In genomic region chr15:89002281-89002761, GRCh38 we compare ENCODE assay signal across 9 cellular contexts.
DNase-seq lines count a peak whose midpoint lies in the region; ATAC-seq, FAIRE-seq and TF ChIP-seq lines count a peak whose summit lies in the region.
"Had no signal": no experiment of that assay in that cellular context is flagged by ENCODE, and none has a peak within 500 bp of the region (broad histone marks: within the 10 kb centered on the region; RNA-seq: fewer than 3 reads in every experiment).

No MANE protein-coding gene starts in this region.

- no peak for TF ChIP-seq POLR2A in H1 (IDR thresholded peaks at IDR 0.05; ENCODE audit: control extremely low read depth in 1 of 2, low read depth in 2 of 2, low read length in 2 of 2)
- TF ChIP-seq POLR2A in transverse colon (IDR thresholded peaks at IDR 0.05), result no peak

- no peak for TF ChIP-seq CTCF in H1 (IDR thresholded peaks at IDR 0.05; ENCODE audit: control extremely low read depth in 1 of 3, insufficient read depth in 1 of 3, low read depth in 1 of 3, low read length in 3 of 3)
- no peak for TF ChIP-seq CTCF in transverse colon (IDR thresholded peaks at IDR 0.05)

- CTCF ChIA-PET in H1 (lab: Charles Lee; ENCODE audit: partially characterized antibody), result interaction anchor here (1.3 to 5.5 kb wide), 12 partner anchors 9 to 108 kb away, joined by 3 to 94 read pairs (median 10); partner anchors contain the start of gene HAPLN3

- peak overlapping the region; percentile 51; the same call in 1 of the 2 replicates for H3K18ac ChIP-seq in H1 (ENCODE audit: extremely low read depth, low read length)

- H3K36me3 ChIP-seq in H1 (ENCODE audit: control insufficient read depth in 2 of 4, insufficient read depth in 4 of 4, low read length in 3 of 4) (no peaks in the 10 kb centered on the region), transverse colon (no peaks in the 10 kb centered on the region)

- H3K27ac ChIP-seq in H1 (ENCODE audit: low read depth, low read length) (no peak overlapping the region), transverse colon (peak overlapping the region; percentile 24 to 48 (median 32))
- H3K27ac ChIP-seq: C4-2B had no signal

- peak; percentile 88 for ATAC-seq in Right ventricle myocardium inferior
- ATAC-seq in HG03460 (IDR thresholded peaks at IDR 0.05; ENCODE audit: unreplicated experiment), result peak; percentile 94
- ATAC-seq in left lobe of liver, result no peak

- no peak overlapping the region for H2BK120ac ChIP-seq in H1 (replicated peaks; ENCODE audit: low read depth, low read length)

- peak overlapping the region; percentile 49 for H4K91ac ChIP-seq in H1 (replicated peaks; ENCODE audit: insufficient read length, low read length)

- H3K14ac ChIP-seq in H1 (ENCODE audit: insufficient read length), result no peak overlapping the region

- in situ Hi-C loops in transverse colon (cut with MboI; ENCODE audit: low pct_ligation_motif_present in 1 of 4, low pct_unique_long_range_greater_than_20kb in 1 of 4, low sequenced_read_pairs in 3 of 4), result no loop called here

- H4K5ac ChIP-seq in H1 (ENCODE audit: insufficient read length, low read depth, low read length), result no peak overlapping the region

- H2BK15ac ChIP-seq in H1 (ENCODE audit: low read length), result no peak overlapping the region

- no peaks in the 10 kb centered on the region; the same call in 1 of the 2 replicates for H3K23me2 ChIP-seq in H1 (ENCODE audit: low read depth, low read length)

- no peak overlapping the region; a peak in 1 of 4 replicates for H3K4me2 ChIP-seq in H1 (ENCODE audit: insufficient read depth in 1 of 2, low read depth in 2 of 2, low read length in 2 of 2)

- H2BK20ac ChIP-seq in H1 (ENCODE audit: low read length), result no peak overlapping the region

- no peak for TF ChIP-seq EP300 in H1 (IDR thresholded peaks at IDR 0.05; ENCODE audit: borderline replicate concordance in 1 of 2, low read depth in 2 of 2, low read length in 2 of 2)
- no peak for TF ChIP-seq EP300 in transverse colon (IDR thresholded peaks at IDR 0.05; ENCODE audit: low read depth)

- TF ChIP-seq RAD21 in H1 (IDR thresholded peaks at IDR 0.05 in 1 of 2, conservative IDR thresholded peaks at IDR 0.05 in 1 of 2; ENCODE audit: low read depth in 2 of 2, low read length in 2 of 2), result no peak

- H3K27me3 ChIP-seq in H1 (replicated peaks in 1 of 4; ENCODE audit: control insufficient read depth in 3 of 4, extremely low read depth in 1 of 4, insufficient read depth in 3 of 4, low read length in 3 of 4) (no peaks in the 10 kb centered on the region), transverse colon (no peaks in the 10 kb centered on the region)

- no peak overlapping the region for H3K23ac ChIP-seq in H1 (ENCODE audit: insufficient read length)

- DNase-seq in Right ventricle myocardium inferior (ENCODE audit: missing footprints), result no peak
- DNase-seq in cardiac septum (ENCODE audit: low spot score), result no peak
- DNase-seq in H1 (ENCODE audit: low read depth in 1 of 2, low spot score in 2 of 2), result no peak
- DNase-seq in transverse colon, result peak; percentile 47
- no peak for DNase-seq in hippocampal formation (lab: John Stamatoyannopoulos, UW)
- DNase-seq in mucosa of gallbladder (ENCODE audit: low spot score), result no peak
- no peak for DNase-seq in left lobe of liver (ENCODE audit: low spot score)

- no peak overlapping the region for H3K9ac ChIP-seq in H1 (replicated peaks in 1 of 4; ENCODE audit: extremely low read depth in 1 of 4, low read depth in 3 of 4, low read length in 3 of 4)

- no peaks in the 10 kb centered on the region for H4K20me1 ChIP-seq in H1 (replicated peaks in 1 of 2; ENCODE audit: control insufficient read depth in 1 of 2, insufficient read depth in 2 of 2, low read length in 2 of 2)

- POLR2A ChIA-PET in H1 (lab: Charles Lee; ENCODE audit: partially characterized antibody), result interaction anchor here (1.0 to 16.3 kb wide), 4 partner anchors 12 to 100 kb away, joined by 3 to 607 read pairs (median 74); partner anchors contain the start of genes HAPLN3 and MFGE8

- H4K8ac ChIP-seq in H1 (ENCODE audit: extremely low read depth, insufficient read depth, low read length), result no peak overlapping the region

- no peaks in the 10 kb centered on the region for H3K9me3 ChIP-seq in H1 (ENCODE audit: insufficient read depth in 2 of 2, low read depth in 1 of 2, low read length in 1 of 2)
- H3K9me3 ChIP-seq in transverse colon, result no peaks in the 10 kb centered on the region

- peak overlapping the region; percentile 16; the same call in 1 of the 2 replicates for H2BK5ac ChIP-seq in H1 (ENCODE audit: low read depth, low read length)

- intact Hi-C loops in Right ventricle myocardium inferior (cut with DNase I), result no loop called here
- intact Hi-C loops in cardiac septum (cut with DNase I), result no loop called here
- intact Hi-C loops in transverse colon (cut with DNase I; ENCODE audit: low total_unique reads), result no loop called here

- no peak for FAIRE-seq in H1 (lab: Jason Lieb, UNC)

- 0 out of 2 replicates have a peak overlapping the region, but pooled peaks have one; percentile 61 for H2AK5ac ChIP-seq in H1 (ENCODE audit: low read depth, low read length)

- no peak overlapping the region for H3K56ac ChIP-seq in H1 (replicated peaks; ENCODE audit: insufficient read length, low read depth, low read length)

- no peak overlapping the region for H2AFZ ChIP-seq in H1 (ENCODE audit: low read length)

- H3K79me2 ChIP-seq in H1 (ENCODE audit: control insufficient read depth in 1 of 2, insufficient read depth in 2 of 2, low read length in 2 of 2), result no peaks in the 10 kb centered on the region

- H3K4me3 ChIP-seq in H1 (ENCODE audit: extremely low read depth in 1 of 4, insufficient read depth in 2 of 4, low read depth in 3 of 4, low read length in 4 of 4) (no peak overlapping the region), transverse colon (no peak overlapping the region)

- H3K79me1 ChIP-seq in H1 (ENCODE audit: low read depth, low read length), result no peaks in the 10 kb centered on the region

- H3K4me1 ChIP-seq in H1 (replicated peaks in 1 of 4; ENCODE audit: control insufficient read depth in 3 of 4, insufficient read depth in 4 of 4, low read length in 3 of 4) (peaks cover 24 to 46% (median 27%) of the 10 kb centered on the region in 4 experiments), transverse colon (peaks cover 0 to 6% (median 0%) of the 10 kb centered on the region in 4 donors)

- no peak overlapping the region for H3K4ac ChIP-seq in H1 (replicated peaks; ENCODE audit: insufficient read length, low read depth, low read length)

- 72% methylated on average over 5 of the region's 5 CpGs; no CpG with 5 or more reads in 1 of the 2 experiments for WGBS in H1 (ENCODE audit: extremely low coverage in 1 of 2, insufficient coverage in 1 of 2, insufficient read length in 1 of 2, insufficient replicate concordance in 2 of 2, low coverage in 1 of 2, low lambda C conversion rate in 2 of 2, missing lambda C conversion rate in 1 of 2), 2 experiments
- 41% methylated on average over 5 of the region's 5 CpGs; no CpG with 5 or more reads in 1 of the 2 donors for WGBS in transverse colon (ENCODE audit: low coverage in 1 of 2), 2 donors

- no peak overlapping the region for H2BK12ac ChIP-seq in H1 (ENCODE audit: low read depth, low read length)

TF ChIP-seq in H1, 55 proteins besides CTCF, POLR2A, EP300 and RAD21:
- no peak for TF ChIP-seq TAF7 (optimal IDR thresholded peaks at IDR 0.05; ENCODE audit: borderline replicate concordance, low read depth, low read length)
- TF ChIP-seq TAF1 (IDR thresholded peaks at IDR 0.05; ENCODE audit: low read depth, low read length), result no peak
- no peak for TF ChIP-seq CBX8 (IDR thresholded peaks at IDR 0.05; ENCODE audit: borderline replicate concordance, low read depth, low read length)
- TF ChIP-seq RXRA (IDR thresholded peaks at IDR 0.05; ENCODE audit: insufficient read depth, low read depth, low read length), result 0 out of 2 replicates have a peak, but pooled peaks have one; percentile 34
